In genomic region chr22:28911777-28912669, GRCh38 we compare ENCODE assay signal across 10 cellular contexts. TPM values are rescaled to one million over a fixed set of nuclear protein-coding genes. Genes with fewer than 3 reads are reported as not detected.
DNase-seq lines count a peak whose midpoint lies in the region; ATAC-seq, FAIRE-seq and TF ChIP-seq lines count a peak whose summit lies in the region.
"Had no signal": no experiment of that assay in that cellular context is flagged by ENCODE, and none has a peak within 500 bp of the region (broad histone marks: within the 10 kb centered on the region; RNA-seq: fewer than 3 reads in every experiment).

No MANE protein-coding gene starts in this region.

- TF ChIP-seq EP300 in HepG2 (IDR thresholded peaks at IDR 0.05; ENCODE audit: low read depth in 2 of 2, low read length in 2 of 2) (peak in 1 of 2 experiments; percentile 79; a peak in 2 of 4 replicates), HepG2 (CRISPR knock-in tag; IDR thresholded peaks at IDR 0.05; ENCODE audit: borderline replicate concordance) (no peak)

- H3K79me2 ChIP-seq in HepG2 (ENCODE audit: insufficient read depth, low read length) = peaks cover 96% of the 10 kb centered on the region

- peaks cover 49% of the 10 kb centered on the region for H3K27me3 Mint-ChIP-seq in activated T-cell treated with anti-CD3 and anti-CD28 coated beads, Interleukin-2, amount 50 U/mL, for 72 hours (ENCODE audit: low read depth)

- DNase-seq in breast epithelium (ENCODE audit: low spot score in 2 of 2) (no peak), HepG2 (ENCODE audit: low spot score) (peak; percentile 89)
- no peak for DNase-seq in activated T-cell treated with anti-CD3 and anti-CD28 coated beads, Interleukin-2, amount 50 U/mL, for 72 hours
- DNase-seq: activated CD8-positive, alpha-beta memory T cell treated with anti-CD3 and anti-CD28 coated beads, Interleukin-2, amount 50 U/mL, for 48 hours had no signal

- TF ChIP-seq CTCF in HEK293 (tag by site-specific recombination; IDR thresholded peaks at IDR 0.05) = no peak
- TF ChIP-seq CTCF in breast epithelium (IDR thresholded peaks at IDR 0.05) = no peak
- peak; percentile 32; the same call in 1 of the 2 replicates for TF ChIP-seq CTCF in HepG2 (CRISPR knock-in tag; IDR thresholded peaks at IDR 0.05)

- POLR2A ChIA-PET in HEK293 (lab: Yijun Ruan, JAX) = interaction anchor here (0.5 to 1.0 kb wide), 2 partner anchors 12 to 29 kb away, joined by 3 to 4 read pairs; partner anchors contain the start of gene ZNRF3
- POLR2A ChIA-PET in HepG2 (lab: Yijun Ruan, JAX) = interaction anchor here (0.7 to 1.8 kb wide), 9 partner anchors 9 to 119 kb away, joined by 3 to 7 read pairs (median 3); no protein-coding TSS in a partner anchor

- H3K36me3 Mint-ChIP-seq in activated T-cell treated with anti-CD3 and anti-CD28 coated beads, Interleukin-2, amount 50 U/mL, for 72 hours (ENCODE audit: insufficient read depth in 2 of 2) = no peaks in the 10 kb centered on the region

- ATAC-seq in HepG2 (peak; percentile 81), HG03457 (IDR thresholded peaks at IDR 0.05; ENCODE audit: unreplicated experiment) (no peak), HG02798 (IDR thresholded peaks at IDR 0.05; ENCODE audit: poor library complexity, unreplicated experiment) (no peak), HG02973 (IDR thresholded peaks at IDR 0.05; ENCODE audit: unreplicated experiment) (no peak)
- ATAC-seq in activated T-cell treated with anti-CD3 and anti-CD28 coated beads, Interleukin-2, amount 50 U/mL, for 72 hours (replicated peaks in 1 of 2) = no peak

- H3K27ac Mint-ChIP-seq in activated T-cell treated with anti-CD3 and anti-CD28 coated beads, Interleukin-2, amount 50 U/mL, for 72 hours = no peak overlapping the region

- H2AFZ ChIP-seq in HepG2 (ENCODE audit: low read length) = no peak overlapping the region

- in situ Hi-C loops in HepG2 (cut with HindIII; ENCODE audit: extremely low pct_ligation_motif_present, low pct_unique_long_range_greater_than_20kb) = no loop called here

- H3K4me1 Mint-ChIP-seq in activated T-cell treated with anti-CD3 and anti-CD28 coated beads, Interleukin-2, amount 50 U/mL, for 72 hours (ENCODE audit: low read depth) = peaks cover 39% of the 10 kb centered on the region

- H4K20me1 ChIP-seq in HepG2 (ENCODE audit: insufficient read depth, low read length) = peaks cover 28% of the 10 kb centered on the region

- peak; percentile 64 for FAIRE-seq in HepG2 (lab: Jason Lieb, UNC)
- FAIRE-seq: H1 had no signal

- H3K9me3 ChIP-seq in HEK293 (ENCODE audit: control insufficient read depth, insufficient read depth, low read depth, low read length) (no peaks in the 10 kb centered on the region), breast epithelium (no peaks in the 10 kb centered on the region), HepG2 (ENCODE audit: low read length) (no peaks in the 10 kb centered on the region), subcutaneous abdominal adipose tissue (ENCODE audit: control insufficient read depth in 5 of 5, low read length in 5 of 5) (no peaks in the 10 kb centered on the region)

- no peaks in the 10 kb centered on the region for H3K36me3 ChIP-seq in HEK293 (ENCODE audit: control insufficient read depth in 2 of 2, insufficient read depth in 1 of 2, low read length in 2 of 2)
- H3K36me3 ChIP-seq in breast epithelium = no peaks in the 10 kb centered on the region
- peaks cover 5 to 21% of the 10 kb centered on the region in 2 experiments; a peak in 4 of 5 replicates for H3K36me3 ChIP-seq in HepG2 (replicated peaks in 1 of 2; ENCODE audit: control insufficient read depth in 1 of 2, insufficient read depth in 2 of 2, low read length in 2 of 2)
- no peaks in the 10 kb centered on the region for H3K36me3 ChIP-seq in subcutaneous abdominal adipose tissue (ENCODE audit: control insufficient read depth in 5 of 5, insufficient read depth in 5 of 5, low read length in 5 of 5)

- no peak overlapping the region for H3K4me3 ChIP-seq in HEK293 (ENCODE audit: low read depth, low read length)
- no peak overlapping the region for H3K4me3 ChIP-seq in breast epithelium
- H3K4me3 ChIP-seq in HepG2 (replicated peaks in 1 of 3; ENCODE audit: insufficient read depth in 1 of 3, low read depth in 2 of 3, low read length in 3 of 3) = peak overlapping the region in 2 of 3 experiments; percentile 15; a peak in 2 of 6 replicates
- no peak overlapping the region for H3K4me3 ChIP-seq in subcutaneous abdominal adipose tissue (ENCODE audit: low read depth in 1 of 5, low read length in 5 of 5)

- H3K27me3 ChIP-seq in breast epithelium (no peaks in the 10 kb centered on the region), HepG2 (ENCODE audit: control insufficient read depth in 1 of 2, insufficient read depth in 2 of 2, low read length in 2 of 2) (no peaks in the 10 kb centered on the region), subcutaneous abdominal adipose tissue (ENCODE audit: control insufficient read depth in 5 of 5, insufficient read depth in 4 of 5, low read length in 5 of 5) (no peaks in the 10 kb centered on the region)

- H3K27ac ChIP-seq in HEK293 (ENCODE audit: extremely low read depth, low read depth, low read length) (peak overlapping the region; percentile 53), breast epithelium (peak overlapping the region; percentile 34 to 73), HepG2 (ENCODE audit: extremely low read length, insufficient read depth, low read length) (peak overlapping the region; percentile 71), subcutaneous abdominal adipose tissue (ENCODE audit: low read depth, low read length) (peak overlapping the region; percentile 82)

- peaks cover 12% of the 10 kb centered on the region for H3K4me1 ChIP-seq in HEK293 (ENCODE audit: control insufficient read depth, insufficient read depth, low read length)
- H3K4me1 ChIP-seq in breast epithelium = peaks cover 0 to 13% of the 10 kb centered on the region in 2 donors
- peaks cover 100% of the 10 kb centered on the region for H3K4me1 ChIP-seq in HepG2 (ENCODE audit: insufficient read depth, low read length)
- peaks cover 0 to 30% (median 18%) of the 10 kb centered on the region in 5 donors for H3K4me1 ChIP-seq in subcutaneous abdominal adipose tissue (ENCODE audit: control insufficient read depth in 5 of 5, insufficient read depth in 5 of 5, low read length in 5 of 5)

- 11% methylated on average over 10 of the region's 10 CpGs for WGBS in HepG2 (ENCODE audit: low lambda C conversion rate)

- H3K9ac ChIP-seq in HepG2 (ENCODE audit: insufficient read depth, low read depth, low read length) (no peak overlapping the region; the same call in 1 of the 2 replicates), subcutaneous abdominal adipose tissue (ENCODE audit: low read length in 5 of 5) (peak overlapping the region in 1 of 5 donors; percentile 34)

- H3K9me3 Mint-ChIP-seq in activated T-cell treated with anti-CD3 and anti-CD28 coated beads, Interleukin-2, amount 50 U/mL, for 72 hours = no peaks in the 10 kb centered on the region

- no peak for TF ChIP-seq RAD21 in HepG2 (CRISPR knock-in tag; IDR thresholded peaks at IDR 0.05)

- no peak for TF ChIP-seq POLR2A in breast epithelium (IDR thresholded peaks at IDR 0.05)
- TF ChIP-seq POLR2A in HepG2 (IDR thresholded peaks at IDR 0.05; ENCODE audit: insufficient read depth in 1 of 2, low read depth in 2 of 2, low read length in 2 of 2) = 0 out of 4 replicates have a peak, but pooled peaks of 1 of the 2 experiments have one; percentile 23

- BruUV-seq in HepG2 (replicated peaks; lab: Mats Ljungman, UMichigan) = no TSS peak

- no peak overlapping the region for H3K4me3 Mint-ChIP-seq in activated T-cell treated with anti-CD3 and anti-CD28 coated beads, Interleukin-2, amount 50 U/mL, for 72 hours

- CTCF ChIA-PET in HEK293 (lab: Yijun Ruan, JAX) (interaction anchor here (0.9 to 1.1 kb wide), 3 partner anchors 12 to 107 kb away, joined by 3 read pairs; no protein-coding TSS in a partner anchor), HepG2 (lab: Yijun Ruan, JAX; ENCODE audit: low intra/inter-chr PET ratio, low total read pairs) (interaction anchor here (0.5 kb wide), 1 partner anchor 71 kb away, joined by 3 read pairs; no protein-coding TSS in a partner anchor)

- intact Hi-C loops in breast epithelium (cut with DNase I; ENCODE audit: low total_unique reads) = no loop called here
- intact Hi-C loops in HepG2 (cut with micrococcal nuclease; ENCODE audit: unreplicated experiment) = loop anchor here (1.0 kb wide), 1 partner anchor 40 kb away; no protein-coding TSS in a partner anchor

- peak overlapping the region; percentile 41 for H3K4me2 ChIP-seq in HepG2 (ENCODE audit: low read depth, low read length)

TF ChIP-seq in HEK293, 187 proteins besides CTCF, POLR2A, EP300 and RAD21 (continues in another document):
- TF ChIP-seq KLF10 (tag by site-specific recombination; IDR thresholded peaks at IDR 0.05) = 0 out of 2 replicates have a peak, but pooled peaks have one; percentile 22
- peak; percentile 87 for TF ChIP-seq OSR2 (tag by site-specific recombination; IDR thresholded peaks at IDR 0.05)

TF ChIP-seq in HepG2, 621 proteins besides CTCF, POLR2A, EP300 and RAD21 (continues in another document):
- no peak for TF ChIP-seq TBX3 (IDR thresholded peaks at IDR 0.05; ENCODE audit: borderline replicate concordance)

RNA-seq across cellular contexts. Expression of gene ZNRF3, which starts 28.7 kb away (rescaled TPM):
- total RNA-seq in breast epithelium (1 to 10 TPM; 6.9 to 7.9 (median 6.9) TPM), HepG2 (2016; rRNA removed; fragmentation: Illumina TruSeq; extraction: Trizol) (17.6 and 36.7 TPM in 2 replicates)
- total RNA-seq in HepG2 (2016; cell fraction: cytosol; rRNA removed; fragmentation: Illumina TruSeq; extraction: Trizol; ENCODE audit: low read depth) = 6.8 and 7.3 TPM in 2 replicates
- total RNA-seq in HepG2 (2016; cell fraction: insoluble cytoplasmic fraction; rRNA removed; fragmentation: Illumina TruSeq; extraction: Trizol) = 15.3 and 36.6 TPM in 2 replicates
- total RNA-seq in HepG2 (2016; cell fraction: membrane; rRNA removed; fragmentation: Illumina TruSeq; extraction: Trizol) = 18.5 and 19.0 TPM in 2 replicates
- 35.5 and 42.6 TPM in 2 replicates for total RNA-seq in HepG2 (2016; cell fraction: nucleus; rRNA removed; fragmentation: Illumina TruSeq; extraction: Trizol)
- polyA plus RNA-seq in HepG2 (2011; rRNA removed) = 17.4 and 20.3 TPM in 2 replicates
- polyA plus RNA-seq in HepG2 (2011; cell fraction: cytosol; rRNA removed) = 12.9 and 24.5 TPM in 2 replicates
- polyA plus RNA-seq in HepG2 (2011; cell fraction: nucleus; rRNA removed) = 30.8 and 41.2 TPM in 2 replicates
- 19.0 and 20.9 TPM in 2 replicates for polyA plus RNA-seq in HepG2 (2012)
- 3.0 and 3.4 TPM in 2 replicates for polyA plus RNA-seq in HepG2 (2016; cell fraction: cytosol; fragmentation: Illumina TruSeq; extraction: Trizol; ENCODE audit: low read depth)
- polyA plus RNA-seq in HepG2 (2016; cell fraction: insoluble cytoplasmic fraction; fragmentation: Illumina TruSeq; extraction: Trizol; ENCODE audit: low read depth) = 14.9 and 16.9 TPM in 2 replicates
- polyA plus RNA-seq in HepG2 (2016; cell fraction: membrane; fragmentation: Illumina TruSeq; extraction: Trizol; ENCODE audit: low read depth) = 7.9 and 8.5 TPM in 2 replicates
- polyA plus RNA-seq in HepG2 (2016; cell fraction: nucleus; fragmentation: Illumina TruSeq; extraction: Trizol; ENCODE audit: insufficient read depth, low read depth) = 54.3 and 62.4 TPM in 2 replicates
- polyA minus RNA-seq in HepG2 (2011; rRNA and poly(A)+ RNA removed; ENCODE audit: low replicate concordance) = 2.0 and 68.2 TPM in 2 replicates
- polyA minus RNA-seq in HepG2 (2011; cell fraction: cytosol; rRNA and poly(A)+ RNA removed) = 28.7 and 38.5 TPM in 2 replicates
- polyA minus RNA-seq in HepG2 (2011; cell fraction: nucleus; rRNA and poly(A)+ RNA removed) = 19.8 and 22.1 TPM in 2 replicates
- total RNA-seq in activated T-cell treated with anti-CD3 and anti-CD28 coated beads, Interleukin-2, amount 50 U/mL, for 72 hours = under 1 TPM; 0.86 to 0.94 TPM

Comparison
In these comparisons a context has a peak if more than half of its experiments do, and no peak if none do; other contexts are left out.
1. H3K4me3 ChIP-seq: peak in HepG2 (2 of 3); none in HEK293 (single experiment), breast epithelium (0 of 3) and subcutaneous abdominal adipose tissue (0 of 5).
2. RNA of gene ZNRF3, which starts 28.7 kb away (total RNA-seq): 6.8 to 42.6 TPM in HepG2 and 6.9 to 7.9 TPM in breast epithelium; 0.86 to 0.94 TPM in activated T-cell treated with anti-CD3 and anti-CD28 coated beads, Interleukin-2, amount 50 U/mL, for 72 hours; every median in the first group is over 4 times any median in the second.
3. Of the 63 proteins assayed by ChIP-seq in both HepG2 and HEK293: peak only in HepG2: ATF2, CTCF, PATZ1, ZNF362, ZNF629 and ZNF792; only in HEK293: ZNF335; in both: PRDM10 and TCF7L2; in neither: 52; mixed calls (peak in some experiments, not most) for 2.
4. Peak in every context shown above with its lines, with median percentiles within 50 percentile points of each other: H3K27ac ChIP-seq.